Comparison of ENCODE assay signal across 1 cellular context in genomic region chr3:123286308-123287023, GRCh38.
TF ChIP-seq lines count a peak whose summit lies in the region.

No MANE protein-coding gene starts in this region.

TF ChIP-seq in HEK293, 187 proteins besides CTCF, POLR2A, EP300 and RAD21 (continued from another document):
- TF ChIP-seq ZNF518A (tag by site-specific recombination; conservative IDR thresholded peaks at IDR 0.05; ENCODE audit: low read depth) (no peak), ZNF362 (tag by site-specific recombination; IDR thresholded peaks at IDR 0.05) (no peak), BCL6B (tag by site-specific recombination; IDR thresholded peaks at IDR 0.05) (no peak), ZBTB17 (tag by site-specific recombination; IDR thresholded peaks at IDR 0.05) (peak; percentile 17; the same call in 1 of the 2 replicates), ZNF658 (tag by site-specific recombination; IDR thresholded peaks at IDR 0.05) (no peak)
- TF ChIP-seq, protein P1, sequence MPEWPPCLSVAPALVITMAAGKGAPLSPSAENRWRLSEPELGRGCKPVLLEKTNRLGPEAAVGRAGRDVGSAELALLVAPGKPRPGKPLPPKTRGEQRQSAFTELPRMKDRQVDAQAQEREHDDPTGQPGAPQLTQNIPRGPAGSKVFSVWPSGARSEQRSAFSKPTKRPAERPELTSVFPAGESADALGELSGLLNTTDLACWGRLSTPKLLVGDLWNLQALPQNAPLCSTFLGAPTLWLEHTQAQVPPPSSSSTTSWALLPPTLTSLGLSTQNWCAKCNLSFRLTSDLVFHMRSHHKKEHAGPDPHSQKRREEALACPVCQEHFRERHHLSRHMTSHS (tag by site-specific recombination; IDR thresholded peaks at IDR 0.05) = no peak
TF ChIP-seq in HEK293: peak in this region for 5.
